Comparison of ENCODE assay signal across 1 cellular context in genomic region chr3:172065967-172066762, GRCh38.
TF ChIP-seq lines count a peak whose summit lies in the region.

No MANE protein-coding gene starts in this region.

TF ChIP-seq in SK-N-SH treated with all-trans-retinoic acid at 6 μM for 48 hours, 23 proteins besides CTCF, POLR2A, EP300 and RAD21 (continued from another document):
- TF ChIP-seq TSHZ2 (CRISPR knock-in tag; IDR thresholded peaks at IDR 0.05) (no peak), TOX (CRISPR knock-in tag; IDR thresholded peaks at IDR 0.05; ENCODE audit: borderline replicate concordance) (no peak), ZNF70 (CRISPR knock-in tag; IDR thresholded peaks at IDR 0.05) (no peak), CREB5 (CRISPR knock-in tag; IDR thresholded peaks at IDR 0.05; ENCODE audit: low read depth) (no peak), ZNF8 (CRISPR knock-in tag; IDR thresholded peaks at IDR 0.05) (no peak), ZNF565 (CRISPR knock-in tag; conservative IDR thresholded peaks at IDR 0.05; ENCODE audit: low read depth) (no peak)
TF ChIP-seq in SK-N-SH treated with all-trans-retinoic acid at 6 μM for 48 hours: peak in this region for 0.
